1 cellular context compared by ENCODE assay signal in the genomic region with DNA sequence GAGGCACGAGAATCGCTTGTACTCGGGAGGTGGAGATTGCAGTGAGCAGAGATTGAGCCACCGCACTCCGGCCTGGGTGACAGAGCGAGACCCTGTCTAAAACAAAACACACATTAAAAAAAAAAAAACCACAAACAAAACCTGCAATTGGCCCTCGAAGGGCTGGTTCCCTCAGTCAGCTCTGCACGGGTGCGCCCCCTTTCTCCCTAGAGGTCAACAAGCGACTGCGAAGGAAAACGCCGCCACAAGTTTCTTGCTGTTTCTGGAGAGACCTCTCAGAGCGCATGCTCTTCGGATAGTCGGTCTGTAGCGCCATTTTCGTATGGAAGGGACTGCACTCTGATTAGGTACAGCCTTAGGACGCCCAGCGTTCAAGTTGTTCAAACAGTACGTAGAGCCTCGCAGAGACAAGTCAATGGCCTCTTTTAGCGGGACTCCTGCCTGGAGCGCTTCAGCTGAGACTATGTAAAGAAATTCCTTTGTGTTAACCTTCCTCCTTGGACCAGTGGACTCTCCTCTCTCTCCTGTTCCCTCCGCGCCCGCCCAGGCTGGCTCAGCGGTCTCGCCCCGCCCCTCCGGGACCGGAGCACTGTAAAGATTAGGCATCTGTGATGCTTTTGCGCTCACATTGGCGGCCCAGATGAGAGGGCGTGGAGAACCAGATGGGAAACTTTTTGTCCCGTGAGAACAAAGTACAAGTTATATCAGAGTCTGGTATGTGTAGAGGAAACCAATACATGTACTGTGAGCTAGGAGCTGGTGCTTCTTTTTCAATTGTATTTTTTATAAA.
TF ChIP-seq lines count a peak whose summit lies in the region.

No MANE protein-coding gene starts in this region.

TF ChIP-seq in K562, 482 proteins besides CTCF, POLR2A, EP300 and RAD21 (continued from another document and continues in another):
- TF ChIP-seq ZNF263 (CRISPR knock-in tag; IDR thresholded peaks at IDR 0.05; ENCODE audit: borderline replicate concordance) (peak; percentile 49; the same call in 1 of the 2 replicates), SMARCA4 (IDR thresholded peaks at IDR 0.05) (peak; percentile 85), NBN (IDR thresholded peaks at IDR 0.05; ENCODE audit: low read depth) (peak; percentile 71; the same call in 1 of the 2 replicates), HNRNPUL1 (IDR thresholded peaks at IDR 0.05; ENCODE audit: low read length) (no peak), FOXK2 (conservative IDR thresholded peaks at IDR 0.05 in 1 of 2, IDR thresholded peaks at IDR 0.05 in 1 of 2; ENCODE audit: low read depth in 2 of 2) (peak; percentile 97 to 99), ZNF175 (CRISPR knock-in tag; IDR thresholded peaks at IDR 0.05; ENCODE audit: low read depth) (0 out of 2 replicates have a peak, but pooled peaks have one; percentile 19), ZNF76 (CRISPR knock-in tag; IDR thresholded peaks at IDR 0.05; ENCODE audit: borderline replicate concordance) (no peak), ATF7 (IDR thresholded peaks at IDR 0.05) (peak; percentile 79), RCOR1 (IDR thresholded peaks at IDR 0.05; ENCODE audit: borderline replicate concordance in 1 of 2, low read depth in 2 of 2, low read length in 2 of 2) (peak in 1 of 2 experiments; percentile 85; a peak in 2 of 4 replicates), CXXC5 (CRISPR knock-in tag; IDR thresholded peaks at IDR 0.05) (peak; percentile 62), SNIP1 (IDR thresholded peaks at IDR 0.05; ENCODE audit: low read depth) (no peak), HNRNPLL (IDR thresholded peaks at IDR 0.05; ENCODE audit: low read depth, low read length, poor library complexity, severe bottlenecking) (peak; percentile 95), HIVEP1 (CRISPR knock-in tag; IDR thresholded peaks at IDR 0.05) (no peak), TBP (optimal IDR thresholded peaks at IDR 0.05; ENCODE audit: low read depth, low read length) (peak; percentile 74), LARP7 (IDR thresholded peaks at IDR 0.05) (no peak), SPI1 (IDR thresholded peaks at IDR 0.05; ENCODE audit: borderline replicate concordance, low read depth, low read length) (no peak), NFE2 (IDR thresholded peaks at IDR 0.05; ENCODE audit: low read depth) (no peak), SMAD4 (CRISPR knock-in tag; conservative IDR thresholded peaks at IDR 0.05) (peak; percentile 61; the same call in 1 of the 2 replicates), KLF16 (IDR thresholded peaks at IDR 0.05) (0 out of 2 replicates have a peak, but pooled peaks have one; percentile 12), CCNT2 (IDR thresholded peaks at IDR 0.05; ENCODE audit: borderline replicate concordance, extremely low read depth, insufficient read length, low read depth, low read length) (peak; percentile 46), CC2D1A (IDR thresholded peaks at IDR 0.05) (peak; percentile 70; the same call in 1 of the 2 replicates), MED1 (CRISPR knock-in tag; IDR thresholded peaks at IDR 0.05; ENCODE audit: borderline replicate concordance) (no peak), ZBTB17 (CRISPR knock-in tag; IDR thresholded peaks at IDR 0.05) (no peak), NEUROD1 (IDR thresholded peaks at IDR 0.05; ENCODE audit: borderline replicate concordance, low read depth, low read length, partially characterized antibody) (peak; percentile 45), HDGF (IDR thresholded peaks at IDR 0.05) (no peak), NRF1 (conservative IDR thresholded peaks at IDR 0.05 in 1 of 2, IDR thresholded peaks at IDR 0.05 in 1 of 2) (peak; percentile 94 to 95), CSDE1 (IDR thresholded peaks at IDR 0.05) (no peak), COPS2 (conservative IDR thresholded peaks at IDR 0.05) (no peak), XRCC4 (IDR thresholded peaks at IDR 0.05; ENCODE audit: extremely low read depth, insufficient read depth, insufficient read length) (no peak), L3MBTL2 (IDR thresholded peaks at IDR 0.05) (peak; percentile 85), ZBTB7A (IDR thresholded peaks at IDR 0.05; ENCODE audit: borderline replicate concordance, control insufficient read depth, low read depth, low read length) (peak; percentile 70; the same call in 1 of the 2 replicates), KDM2B (CRISPR knock-in tag; IDR thresholded peaks at IDR 0.05) (no peak), ZNF41 (CRISPR knock-in tag; conservative IDR thresholded peaks at IDR 0.05) (0 out of 2 replicates have a peak, but pooled peaks have one; percentile 2), JUND (IDR thresholded peaks at IDR 0.05; ENCODE audit: borderline replicate concordance, low read depth, low read length) (peak; percentile 38; the same call in 1 of the 2 replicates), JUND (tag; IDR thresholded peaks at IDR 0.05; ENCODE audit: borderline replicate concordance, low read depth, low read length) (peak; percentile 58; the same call in 1 of the 3 replicates), SP2 (IDR thresholded peaks at IDR 0.05; ENCODE audit: extremely low read depth, low read depth, low read length, poor library complexity, severe bottlenecking) (no peak), ARNT (IDR thresholded peaks at IDR 0.05) (peak; percentile 37 to 53; a peak in 2 of 4 replicates), ZNF253 (CRISPR knock-in tag; conservative IDR thresholded peaks at IDR 0.05) (no peak)
- TF ChIP-seq, protein P1, sequence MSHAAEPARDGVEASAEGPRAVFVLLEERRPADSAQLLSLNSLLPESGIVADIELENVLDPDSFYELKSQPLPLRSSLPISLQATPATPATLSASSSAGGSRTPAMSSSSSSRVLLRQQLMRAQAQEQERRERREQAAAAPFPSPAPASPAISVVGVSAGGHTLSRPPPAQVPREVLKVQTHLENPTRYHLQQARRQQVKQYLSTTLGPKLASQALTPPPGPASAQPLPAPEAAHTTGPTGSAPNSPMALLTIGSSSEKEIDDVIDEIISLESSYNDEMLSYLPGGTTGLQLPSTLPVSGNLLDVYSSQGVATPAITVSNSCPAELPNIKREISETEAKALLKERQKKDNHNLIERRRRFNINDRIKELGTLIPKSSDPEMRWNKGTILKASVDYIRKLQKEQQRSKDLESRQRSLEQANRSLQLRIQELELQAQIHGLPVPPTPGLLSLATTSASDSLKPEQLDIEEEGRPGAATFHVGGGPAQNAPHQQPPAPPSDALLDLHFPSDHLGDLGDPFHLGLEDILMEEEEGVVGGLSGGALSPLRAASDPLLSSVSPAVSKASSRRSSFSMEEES (CRISPR knock-in tag; IDR thresholded peaks at IDR 0.05): no peak
- TF ChIP-seq, protein P2, sequence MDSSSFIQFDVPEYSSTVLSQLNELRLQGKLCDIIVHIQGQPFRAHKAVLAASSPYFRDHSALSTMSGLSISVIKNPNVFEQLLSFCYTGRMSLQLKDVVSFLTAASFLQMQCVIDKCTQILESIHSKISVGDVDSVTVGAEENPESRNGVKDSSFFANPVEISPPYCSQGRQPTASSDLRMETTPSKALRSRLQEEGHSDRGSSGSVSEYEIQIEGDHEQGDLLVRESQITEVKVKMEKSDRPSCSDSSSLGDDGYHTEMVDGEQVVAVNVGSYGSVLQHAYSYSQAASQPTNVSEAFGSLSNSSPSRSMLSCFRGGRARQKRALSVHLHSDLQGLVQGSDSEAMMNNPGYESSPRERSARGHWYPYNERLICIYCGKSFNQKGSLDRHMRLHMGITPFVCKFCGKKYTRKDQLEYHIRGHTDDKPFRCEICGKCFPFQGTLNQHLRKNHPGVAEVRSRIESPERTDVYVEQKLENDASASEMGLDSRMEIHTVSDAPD (CRISPR knock-in tag; IDR thresholded peaks at IDR 0.05): no peak
- TF ChIP-seq, protein P3, sequence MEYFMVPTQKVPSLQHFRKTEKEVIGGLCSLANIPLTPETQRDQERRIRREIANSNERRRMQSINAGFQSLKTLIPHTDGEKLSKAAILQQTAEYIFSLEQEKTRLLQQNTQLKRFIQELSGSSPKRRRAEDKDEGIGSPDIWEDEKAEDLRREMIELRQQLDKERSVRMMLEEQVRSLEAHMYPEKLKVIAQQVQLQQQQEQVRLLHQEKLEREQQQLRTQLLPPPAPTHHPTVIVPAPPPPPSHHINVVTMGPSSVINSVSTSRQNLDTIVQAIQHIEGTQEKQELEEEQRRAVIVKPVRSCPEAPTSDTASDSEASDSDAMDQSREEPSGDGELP (CRISPR knock-in tag; IDR thresholded peaks at IDR 0.05; ENCODE audit: borderline replicate concordance): peak; percentile 71
- TF ChIP-seq, protein P4, sequence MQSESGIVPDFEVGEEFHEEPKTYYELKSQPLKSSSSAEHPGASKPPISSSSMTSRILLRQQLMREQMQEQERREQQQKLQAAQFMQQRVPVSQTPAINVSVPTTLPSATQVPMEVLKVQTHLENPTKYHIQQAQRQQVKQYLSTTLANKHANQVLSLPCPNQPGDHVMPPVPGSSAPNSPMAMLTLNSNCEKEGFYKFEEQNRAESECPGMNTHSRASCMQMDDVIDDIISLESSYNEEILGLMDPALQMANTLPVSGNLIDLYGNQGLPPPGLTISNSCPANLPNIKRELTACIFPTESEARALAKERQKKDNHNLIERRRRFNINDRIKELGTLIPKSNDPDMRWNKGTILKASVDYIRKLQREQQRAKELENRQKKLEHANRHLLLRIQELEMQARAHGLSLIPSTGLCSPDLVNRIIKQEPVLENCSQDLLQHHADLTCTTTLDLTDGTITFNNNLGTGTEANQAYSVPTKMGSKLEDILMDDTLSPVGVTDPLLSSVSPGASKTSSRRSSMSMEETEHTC (IDR thresholded peaks at IDR 0.05): no peak
- TF ChIP-seq, protein P5, sequence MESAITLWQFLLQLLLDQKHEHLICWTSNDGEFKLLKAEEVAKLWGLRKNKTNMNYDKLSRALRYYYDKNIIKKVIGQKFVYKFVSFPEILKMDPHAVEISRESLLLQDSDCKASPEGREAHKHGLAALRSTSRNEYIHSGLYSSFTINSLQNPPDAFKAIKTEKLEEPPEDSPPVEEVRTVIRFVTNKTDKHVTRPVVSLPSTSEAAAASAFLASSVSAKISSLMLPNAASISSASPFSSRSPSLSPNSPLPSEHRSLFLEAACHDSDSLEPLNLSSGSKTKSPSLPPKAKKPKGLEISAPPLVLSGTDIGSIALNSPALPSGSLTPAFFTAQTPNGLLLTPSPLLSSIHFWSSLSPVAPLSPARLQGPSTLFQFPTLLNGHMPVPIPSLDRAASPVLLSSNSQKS (CRISPR knock-in tag; IDR thresholded peaks at IDR 0.05): no peak
- TF ChIP-seq, protein P6, sequence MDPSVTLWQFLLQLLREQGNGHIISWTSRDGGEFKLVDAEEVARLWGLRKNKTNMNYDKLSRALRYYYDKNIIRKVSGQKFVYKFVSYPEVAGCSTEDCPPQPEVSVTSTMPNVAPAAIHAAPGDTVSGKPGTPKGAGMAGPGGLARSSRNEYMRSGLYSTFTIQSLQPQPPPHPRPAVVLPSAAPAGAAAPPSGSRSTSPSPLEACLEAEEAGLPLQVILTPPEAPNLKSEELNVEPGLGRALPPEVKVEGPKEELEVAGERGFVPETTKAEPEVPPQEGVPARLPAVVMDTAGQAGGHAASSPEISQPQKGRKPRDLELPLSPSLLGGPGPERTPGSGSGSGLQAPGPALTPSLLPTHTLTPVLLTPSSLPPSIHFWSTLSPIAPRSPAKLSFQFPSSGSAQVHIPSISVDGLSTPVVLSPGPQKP (CRISPR knock-in tag; IDR thresholded peaks at IDR 0.05): no peak
